1 cellular context compared by ENCODE assay signal in the genomic region with DNA sequence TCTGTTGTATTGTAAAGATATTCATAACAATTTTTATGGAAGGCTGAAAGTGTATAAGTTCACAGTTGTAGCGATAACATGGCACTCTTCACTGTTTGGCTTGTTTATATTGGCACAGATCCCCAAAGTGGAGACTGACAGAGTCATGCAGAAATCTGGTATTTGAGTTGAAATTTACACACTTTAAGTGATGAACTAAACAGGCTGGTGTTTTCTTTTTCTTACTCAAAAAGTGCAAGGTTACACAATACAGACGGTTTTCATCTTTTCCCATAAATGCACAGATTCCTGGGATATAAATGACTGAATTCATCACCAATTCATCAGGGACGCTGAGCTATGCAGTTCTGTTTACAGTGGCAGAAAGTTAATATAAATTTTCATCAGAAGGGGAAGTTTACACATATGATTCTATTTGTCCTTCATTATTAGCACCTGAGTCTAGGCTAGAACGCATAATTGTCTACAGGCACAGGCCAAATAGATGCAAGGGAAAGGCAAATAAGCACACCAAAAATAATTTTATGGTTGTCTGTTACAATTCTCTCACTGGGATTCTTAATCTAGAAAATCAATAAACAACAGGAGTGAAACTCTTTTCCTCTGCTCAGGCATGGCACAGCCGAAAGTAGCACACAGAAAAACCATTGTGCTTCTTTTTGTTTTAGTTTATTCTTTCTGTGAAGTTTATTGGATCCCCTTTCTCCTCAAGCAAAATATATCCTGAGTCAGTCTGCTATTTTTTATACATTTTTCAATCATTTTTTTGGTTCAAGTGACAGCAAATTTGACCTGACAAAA.
TF ChIP-seq lines count a peak whose summit lies in the region.

No MANE protein-coding gene starts in this region.

TF ChIP-seq in HEK293, 187 proteins besides CTCF, POLR2A, EP300 and RAD21 (continued from another document):
- TF ChIP-seq, protein P1, sequence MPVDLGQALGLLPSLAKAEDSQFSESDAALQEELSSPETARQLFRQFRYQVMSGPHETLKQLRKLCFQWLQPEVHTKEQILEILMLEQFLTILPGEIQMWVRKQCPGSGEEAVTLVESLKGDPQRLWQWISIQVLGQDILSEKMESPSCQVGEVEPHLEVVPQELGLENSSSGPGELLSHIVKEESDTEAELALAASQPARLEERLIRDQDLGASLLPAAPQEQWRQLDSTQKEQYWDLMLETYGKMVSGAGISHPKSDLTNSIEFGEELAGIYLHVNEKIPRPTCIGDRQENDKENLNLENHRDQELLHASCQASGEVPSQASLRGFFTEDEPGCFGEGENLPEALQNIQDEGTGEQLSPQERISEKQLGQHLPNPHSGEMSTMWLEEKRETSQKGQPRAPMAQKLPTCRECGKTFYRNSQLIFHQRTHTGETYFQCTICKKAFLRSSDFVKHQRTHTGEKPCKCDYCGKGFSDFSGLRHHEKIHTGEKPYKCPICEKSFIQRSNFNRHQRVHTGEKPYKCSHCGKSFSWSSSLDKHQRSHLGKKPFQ (tag by site-specific recombination; IDR thresholded peaks at IDR 0.05): peak; percentile 79
- TF ChIP-seq, protein P2, sequence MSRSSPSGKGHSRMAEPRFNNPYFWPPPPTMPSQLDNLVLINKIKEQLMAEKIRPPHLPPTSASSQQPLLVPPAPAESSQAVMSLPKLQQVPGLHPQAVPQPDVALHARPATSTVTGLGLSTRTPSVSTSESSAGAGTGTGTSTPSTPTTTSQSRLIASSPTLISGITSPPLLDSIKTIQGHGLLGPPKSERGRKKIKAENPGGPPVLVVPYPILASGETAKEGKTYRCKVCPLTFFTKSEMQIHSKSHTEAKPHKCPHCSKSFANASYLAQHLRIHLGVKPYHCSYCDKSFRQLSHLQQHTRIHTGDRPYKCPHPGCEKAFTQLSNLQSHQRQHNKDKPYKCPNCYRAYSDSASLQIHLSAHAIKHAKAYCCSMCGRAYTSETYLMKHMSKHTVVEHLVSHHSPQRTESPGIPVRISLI (tag by site-specific recombination; IDR thresholded peaks at IDR 0.05): no peak; the same call in 1 of the 2 replicates
TF ChIP-seq in HEK293: peak in this region for 42.
